ENCODE assay signal across 27 cellular contexts in genomic region chr16:77859493-77860232, GRCh38.
"Had no signal": no experiment of that assay in that cellular context is flagged by ENCODE, and none has a peak within 500 bp of the region (broad histone marks: within the 10 kb centered on the region; RNA-seq: fewer than 3 reads in every experiment).

No MANE protein-coding gene starts in this region.

- H3K27ac ChIP-seq: adrenal gland, body of pancreas, coronary artery, dorsolateral prefrontal cortex, WERI-Rb-1 had no signal

- H3K4me1 ChIP-seq: adrenal gland, body of pancreas had no signal

- H3K9me3 ChIP-seq: adrenal gland, body of pancreas had no signal

- H3K36me3 ChIP-seq: adrenal gland, WERI-Rb-1 had no signal

- H3K27me3 ChIP-seq: adrenal gland, body of pancreas had no signal

- H3K4me3 ChIP-seq: adrenal gland, body of pancreas, coronary artery, dorsolateral prefrontal cortex had no signal

- ATAC-seq: activated CD4-positive, CD25-positive, alpha-beta regulatory T cell treated with anti-CD3 and anti-CD28 coated beads, Interleukin-2, amount 50 U/mL, for 24 hours; activated CD8-positive, alpha-beta T cell treated with anti-CD3 and anti-CD28 coated beads for 36 hours; activated naive CD8-positive, alpha-beta T cell treated with anti-CD3 and anti-CD28 coated beads, Interleukin-2, amount 50 U/mL, for 24 hours; activated T-cell treated with anti-CD3 and anti-CD28 coated beads, Interleukin-2, amount 50 U/mL, for 4 hours; activated T-helper 17 cell treated with anti-CD3 and anti-CD28 coated beads, Interleukin-2, amount 50 U/mL, for 72 hours; body of pancreas; esophagus mucosa; T-helper 17 cell had no signal

- DNase-seq: activated B cell treated with CpG ODN at 0.5 μM for 24 hours; activated CD4-positive, alpha-beta T cell treated with anti-CD3 and anti-CD28 coated beads for 48 hours; activated CD4-positive, alpha-beta T cell treated with anti-CD3 and anti-CD28 coated beads, Interleukin-2, amount 50 U/mL, for 1 hour; activated CD4-positive, alpha-beta T cell treated with anti-CD3 and anti-CD28 coated beads, Interleukin-2, amount 50 U/mL, for 48 hours; activated CD8-positive, alpha-beta memory T cell treated with anti-CD3 and anti-CD28 coated beads for 24 hours; activated CD8-positive, alpha-beta T cell treated with anti-CD3 and anti-CD28 coated beads for 36 hours; activated effector memory CD4-positive, alpha-beta T cell treated with Interleukin-2 at 50 U/mL for 16 hours; activated naive CD4-positive, alpha-beta T cell treated with anti-CD3 and anti-CD28 coated beads for 36 hours; activated naive CD8-positive, alpha-beta T cell treated with anti-CD3 and anti-CD28 coated beads for 36 hours; activated naive CD8-positive, alpha-beta T cell treated with anti-CD3 and anti-CD28 coated beads, Interleukin-2, amount 50 U/mL, for 24 hours; activated T-cell treated with anti-CD3 and anti-CD28 coated beads, Interleukin-2, amount 50 U/mL, for 4 hours; adrenal gland; amygdala; aorta; body of pancreas; dorsolateral prefrontal cortex; effector memory CD4-positive, alpha-beta T cell; endodermal cell; foreskin fibroblast; T-helper 1 cell; T-helper 17 cell; T1000; WERI-Rb-1 had no signal
